1 cellular context compared by ENCODE assay signal in genomic region chr11:71928739-71929443, GRCh38.
TF ChIP-seq lines count a peak whose summit lies in the region.

Gene RNF121, plus strand, starts transcription at chr11:71929046. Its CDS starts 16 bp downstream, at chr11:71929062.

TF ChIP-seq in HEK293, 187 proteins besides CTCF, POLR2A, EP300 and RAD21 (continued from another document and continues in another):
- TF ChIP-seq ZNF398 (tag by site-specific recombination; IDR thresholded peaks at IDR 0.05) (peak; percentile 95), ZNF830 (tag by site-specific recombination; IDR thresholded peaks at IDR 0.05; ENCODE audit: low read depth) (no peak), ZNF18 (tag by site-specific recombination; IDR thresholded peaks at IDR 0.05) (no peak), FEZF1 (tag by site-specific recombination; IDR thresholded peaks at IDR 0.05) (0 out of 2 replicates have a peak, but pooled peaks have one; percentile 24), AEBP2 (tag by site-specific recombination; IDR thresholded peaks at IDR 0.05; ENCODE audit: borderline replicate concordance) (no peak), HIC1 (tag by site-specific recombination; IDR thresholded peaks at IDR 0.05) (no peak), ZNF843 (tag by site-specific recombination; IDR thresholded peaks at IDR 0.05) (peak; percentile 59; the same call in 1 of the 2 replicates), ZNF391 (tag by site-specific recombination; IDR thresholded peaks at IDR 0.05; ENCODE audit: borderline replicate concordance, low read depth) (no peak), ZNF639 (tag by site-specific recombination; IDR thresholded peaks at IDR 0.05) (0 out of 2 replicates have a peak, but pooled peaks have one; percentile 45), ZNF48 (tag by site-specific recombination; IDR thresholded peaks at IDR 0.05) (no peak), ZNF211 (tag by site-specific recombination; IDR thresholded peaks at IDR 0.05; ENCODE audit: low read depth) (no peak), INSM2 (tag by site-specific recombination; IDR thresholded peaks at IDR 0.05) (no peak), ZNF488 (tag by site-specific recombination; IDR thresholded peaks at IDR 0.05) (no peak), ZNF2 (tag by site-specific recombination; IDR thresholded peaks at IDR 0.05) (peak; percentile 42), GLIS1 (tag by site-specific recombination; IDR thresholded peaks at IDR 0.05) (peak; percentile 60; the same call in 1 of the 2 replicates), ZNF239 (tag by site-specific recombination; IDR thresholded peaks at IDR 0.05) (no peak), EGR2 (tag by site-specific recombination; IDR thresholded peaks at IDR 0.05; ENCODE audit: low read depth) (peak; percentile 90), BCL11A (tag by site-specific recombination; IDR thresholded peaks at IDR 0.05; ENCODE audit: low read depth) (no peak), ZSCAN18 (tag by site-specific recombination; IDR thresholded peaks at IDR 0.05) (no peak), ZNF10 (tag by site-specific recombination; IDR thresholded peaks at IDR 0.05) (no peak; the same call in 1 of the 2 replicates), ZNF23 (tag by site-specific recombination; IDR thresholded peaks at IDR 0.05; ENCODE audit: borderline replicate concordance) (no peak), PRDM1 (tag by site-specific recombination; IDR thresholded peaks at IDR 0.05) (no peak), ZBTB10 (tag by site-specific recombination; IDR thresholded peaks at IDR 0.05) (no peak), ZBTB26 (tag by site-specific recombination; optimal IDR thresholded peaks at IDR 0.05) (peak; percentile 82), WT1 (tag by site-specific recombination; IDR thresholded peaks at IDR 0.05) (no peak), ZNF785 (tag by site-specific recombination; IDR thresholded peaks at IDR 0.05) (no peak), ZNF791 (tag by site-specific recombination; IDR thresholded peaks at IDR 0.05) (no peak), ZNF837 (tag by site-specific recombination; IDR thresholded peaks at IDR 0.05) (no peak), ZNF148 (tag by site-specific recombination; IDR thresholded peaks at IDR 0.05; ENCODE audit: borderline replicate concordance) (no peak), ELK4 (IDR thresholded peaks at IDR 0.05; ENCODE audit: borderline replicate concordance, low read depth, low read length) (no peak), SCRT2 (tag by site-specific recombination; IDR thresholded peaks at IDR 0.05) (peak; percentile 80), ZNF600 (tag by site-specific recombination; IDR thresholded peaks at IDR 0.05) (0 out of 2 replicates have a peak, but pooled peaks have one; percentile 13), ZEB2 (tag by site-specific recombination; IDR thresholded peaks at IDR 0.05) (0 out of 2 replicates have a peak, but pooled peaks have one; percentile 12), ZFHX2 (tag by site-specific recombination; conservative IDR thresholded peaks at IDR 0.05) (peak; percentile 93), TCF7L2 (IDR thresholded peaks at IDR 0.05; ENCODE audit: borderline replicate concordance, low read depth, low read length) (no peak)
